Comparison of ENCODE assay signal across 8 cellular contexts in the genomic region with DNA sequence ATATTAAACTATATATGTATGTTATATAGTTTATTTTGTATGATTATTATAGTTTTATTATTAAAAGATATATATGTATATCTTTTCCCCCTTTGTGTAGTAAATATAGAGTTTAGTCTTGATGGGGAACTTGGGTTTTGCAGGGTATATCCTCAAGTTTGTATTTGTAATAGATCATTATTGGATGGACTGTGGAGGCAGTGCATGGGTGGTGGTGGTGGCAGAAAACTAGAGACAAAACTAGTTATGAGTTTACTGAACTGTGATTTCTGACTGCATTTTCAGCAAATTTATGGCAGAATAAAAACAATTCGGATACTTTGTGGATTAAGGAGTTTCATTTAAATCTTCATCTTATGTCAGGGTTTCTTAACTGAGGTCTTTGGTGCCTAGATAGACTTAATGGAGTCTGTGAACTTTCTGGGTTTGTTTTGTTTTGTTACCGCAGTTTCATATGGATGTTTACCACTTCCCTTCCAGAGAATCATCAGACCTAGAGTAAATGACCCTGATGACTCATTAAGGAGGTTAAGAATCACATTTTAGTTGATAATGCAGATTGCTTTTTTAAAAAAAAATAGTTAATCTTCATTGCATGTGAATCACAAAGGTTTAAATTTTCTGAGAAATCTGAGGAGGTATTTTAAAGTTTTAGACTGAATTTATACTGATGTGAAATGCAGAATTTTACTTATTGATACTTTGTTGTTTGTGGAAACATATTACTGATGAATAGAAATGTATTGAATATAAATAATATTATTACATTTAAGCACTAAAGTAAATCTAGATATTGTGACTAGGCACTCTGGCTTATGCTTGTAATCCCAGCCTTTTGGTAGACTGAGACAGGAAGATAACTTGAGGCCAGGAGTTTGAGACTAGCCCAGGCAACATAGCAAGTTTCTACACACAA.
DNase-seq lines count a peak whose midpoint lies in the region; ATAC-seq lines count a peak whose summit lies in the region.

No MANE protein-coding gene starts in this region.

- no peaks in the 10 kb centered on the region for H3K27me3 Mint-ChIP-seq in activated T-cell treated with anti-CD3 and anti-CD28 coated beads, Interleukin-2, amount 50 U/mL, for 24 hours

- peak overlapping the region; percentile 28 for H3K4me3 Mint-ChIP-seq in activated T-cell treated with anti-CD3 and anti-CD28 coated beads, Interleukin-2, amount 50 U/mL, for 24 hours

- H3K36me3 Mint-ChIP-seq in activated T-cell treated with anti-CD3 and anti-CD28 coated beads, Interleukin-2, amount 50 U/mL, for 24 hours (ENCODE audit: low read depth), result peaks cover 7% of the 10 kb centered on the region

- DNase-seq in activated T-cell treated with anti-CD3 and anti-CD28 coated beads, Interleukin-2, amount 50 U/mL, for 24 hours, result no peak
- DNase-seq in activated T-cell treated with anti-CD3 and anti-CD28 coated beads for 4 hours (no peak), RKO (ENCODE audit: low spot score) (peak; percentile 40), glomerular visceral epithelial cell (ENCODE audit: extremely low spot score) (peak; percentile 52), kidney glomerular epithelial cell (lab: John Stamatoyannopoulos, UW) (no peak), 8988T (no peak), epidermal melanocyte (ENCODE audit: insufficient read length, low spot score) (no peak)

- H3K4me1 Mint-ChIP-seq in activated T-cell treated with anti-CD3 and anti-CD28 coated beads, Interleukin-2, amount 50 U/mL, for 24 hours (ENCODE audit: low read depth), result peaks cover 75% of the 10 kb centered on the region

- ATAC-seq in HG02970 (IDR thresholded peaks at IDR 0.05; ENCODE audit: low FRiP score, unreplicated experiment), result peak; percentile 80

- H3K27ac Mint-ChIP-seq in activated T-cell treated with anti-CD3 and anti-CD28 coated beads, Interleukin-2, amount 50 U/mL, for 24 hours, result peak overlapping the region; percentile 80

- H3K9me3 Mint-ChIP-seq in activated T-cell treated with anti-CD3 and anti-CD28 coated beads, Interleukin-2, amount 50 U/mL, for 24 hours, result peaks cover 4% of the 10 kb centered on the region

Comparison
In these comparisons a context has a peak if more than half of its experiments do, and no peak if none do; other contexts are left out.
1. DNase-seq: peak in RKO (single experiment) and glomerular visceral epithelial cell (single experiment); none in activated T-cell treated with anti-CD3 and anti-CD28 coated beads, Interleukin-2, amount 50 U/mL, for 24 hours (single experiment), activated T-cell treated with anti-CD3 and anti-CD28 coated beads for 4 hours (single experiment), kidney glomerular epithelial cell (single experiment), 8988T (single experiment) and epidermal melanocyte (single experiment).